ENCODE assay signal across 24 cellular contexts in the genomic region with DNA sequence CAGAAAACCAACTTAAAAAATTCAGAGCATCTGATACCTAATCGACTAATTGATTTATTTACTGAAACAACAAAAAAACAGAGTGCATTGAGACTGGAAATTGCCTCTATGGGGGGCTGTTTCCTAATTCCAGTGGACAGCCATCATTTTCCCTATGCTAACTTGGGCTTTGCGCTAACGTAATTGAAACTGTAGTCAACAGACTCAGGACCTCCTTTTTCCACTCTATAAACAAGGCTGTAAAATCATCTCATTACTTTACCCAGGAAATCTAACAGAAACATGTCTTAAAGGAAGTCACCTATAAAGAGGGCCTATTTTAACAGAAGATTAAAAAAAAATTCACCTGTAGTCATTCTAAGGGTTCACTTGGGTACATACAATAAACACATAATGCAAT. TPM values are rescaled to one million over a fixed set of nuclear protein-coding genes. Genes with fewer than 3 reads are reported as not detected.
DNase-seq lines count a peak whose midpoint lies in the region; ATAC-seq and TF ChIP-seq lines count a peak whose summit lies in the region.
"Had no signal": no experiment of that assay in that cellular context is flagged by ENCODE, and none has a peak within 500 bp of the region (broad histone marks: within the 10 kb centered on the region; RNA-seq: fewer than 3 reads in every experiment).

No MANE protein-coding gene starts in this region.

- H3K4me1 ChIP-seq in right atrium auricular region (peaks cover 0 to 7% of the 10 kb centered on the region in 2 donors), esophagus squamous epithelium (no peaks in the 10 kb centered on the region), parathyroid adenoma (no peaks in the 10 kb centered on the region), vagina (no peaks in the 10 kb centered on the region)

- 58 to 73% methylated on average over 3 of the region's 3 CpGs for WGBS in esophagus squamous epithelium, 2 donors

- H3K27ac ChIP-seq in right atrium auricular region, result peak overlapping the region; percentile 33 to 65
- H3K27ac ChIP-seq in esophagus squamous epithelium, result peak overlapping the region in 3 of 4 donors; percentile 64 to 81 (median 68)
- H3K27ac ChIP-seq in parathyroid adenoma, result peak overlapping the region; percentile 22
- peak overlapping the region; percentile 60 for H3K27ac ChIP-seq in vagina
- H3K27ac ChIP-seq: hepatocyte, KMS-11 had no signal

- ATAC-seq in left ventricle myocardium superior (no peak), GM21381 (IDR thresholded peaks at IDR 0.05; ENCODE audit: unreplicated experiment) (no peak), HG02852 (IDR thresholded peaks at IDR 0.05; ENCODE audit: unreplicated experiment) (no peak)
- ATAC-seq: GM23338; stimulated activated memory B cell treated with anti-CD40 and anti-IgM and Interleukin-4, amounts not matched to agents 10 μg/mL and 1 μg/mL and 100 μg/mL, for 72 hours had no signal

- H3K9me3 ChIP-seq in right atrium auricular region (no peaks in the 10 kb centered on the region), esophagus squamous epithelium (no peaks in the 10 kb centered on the region), parathyroid adenoma (ENCODE audit: control insufficient read depth, low read length) (no peaks in the 10 kb centered on the region), vagina (no peaks in the 10 kb centered on the region)

- intact Hi-C loops in left ventricle myocardium superior (cut with micrococcal nuclease) (loop anchor here (10.0 kb wide), 1 partner anchor 111 kb away; no protein-coding TSS in a partner anchor), esophagus squamous epithelium (cut with DNase I) (no loop called here), vagina (cut with DNase I) (no loop called here)

- TF ChIP-seq CTCF in right atrium auricular region (IDR thresholded peaks at IDR 0.05), result no peak
- TF ChIP-seq CTCF in esophagus squamous epithelium (IDR thresholded peaks at IDR 0.05), result no peak
- TF ChIP-seq CTCF in parathyroid adenoma (IDR thresholded peaks at IDR 0.05), result no peak
- TF ChIP-seq CTCF in vagina (IDR thresholded peaks at IDR 0.05), result no peak

- H3K36me3 ChIP-seq in right atrium auricular region (no peaks in the 10 kb centered on the region), esophagus squamous epithelium (no peaks in the 10 kb centered on the region), parathyroid adenoma (ENCODE audit: control insufficient read depth, insufficient read depth, low read length) (no peaks in the 10 kb centered on the region), vagina (no peaks in the 10 kb centered on the region)

- H3K27me3 ChIP-seq in right atrium auricular region, result no peaks in the 10 kb centered on the region
- H3K27me3 ChIP-seq in esophagus squamous epithelium, result no peaks in the 10 kb centered on the region
- no peaks in the 10 kb centered on the region for H3K27me3 ChIP-seq in parathyroid adenoma (ENCODE audit: control insufficient read depth, insufficient read depth, low read length)
- no peaks in the 10 kb centered on the region for H3K27me3 ChIP-seq in vagina
- H3K27me3 ChIP-seq: hepatocyte had no signal

- H3K9ac ChIP-seq in parathyroid adenoma, result no peak overlapping the region
- H3K9ac ChIP-seq: KMS-11 had no signal

- H3K4me3 ChIP-seq in right atrium auricular region (peak overlapping the region; percentile 27 to 47), esophagus squamous epithelium (peak overlapping the region in 3 of 4 donors; percentile 35 to 58 (median 36)), parathyroid adenoma (ENCODE audit: low read depth, low read length) (peak overlapping the region; percentile 48), vagina (peak overlapping the region in 1 of 2 donors; percentile 35)
- H3K4me3 ChIP-seq: GM23338, hepatocyte had no signal

- no peaks in the 10 kb centered on the region for H3K79me2 ChIP-seq in parathyroid adenoma
- H3K79me2 ChIP-seq: hepatocyte had no signal

- DNase-seq in right atrium auricular region (ENCODE audit: low spot score) (no peak), left ventricle myocardium superior (no peak), esophagus squamous epithelium (lab: John Stamatoyannopoulos, UW) (no peak), vagina (ENCODE audit: extremely low spot score in 2 of 2) (no peak), globus pallidus (ENCODE audit: low spot score) (no peak)
- DNase-seq: activated CD4-positive, alpha-beta T cell treated with anti-CD3 and anti-CD28 coated beads, Interleukin-2, amount 50 U/mL, for 4 hours; activated T-cell treated with anti-CD3 and anti-CD28 coated beads for 4 hours; C1 segment of cervical spinal cord; central memory CD4-positive, alpha-beta T cell; effector memory CD4-positive, alpha-beta T cell; midbrain; NCI-H1092 treated with DMSO at 0.1 percent for 48 hours; NCI-H510A; retina; T-helper 1 cell had no signal

- H3K4me2 ChIP-seq in parathyroid adenoma (ENCODE audit: low read length), result no peak overlapping the region
- H3K4me2 ChIP-seq: GM23338, hepatocyte, KMS-11 had no signal

- TF ChIP-seq POLR2A in esophagus squamous epithelium (IDR thresholded peaks at IDR 0.05) (no peak), vagina (IDR thresholded peaks at IDR 0.05) (no peak)

- H2AFZ ChIP-seq in parathyroid adenoma, result no peak overlapping the region
- H2AFZ ChIP-seq: GM23338, hepatocyte had no signal

RNA-seq across cellular contexts. Expression of a gene that starts 2.1 kb away (rescaled TPM):
- total RNA-seq in right atrium auricular region, result 10 to 100 TPM in 1 of 2 donors, 1 to 10 TPM in 1; 6.3 to 13.2 TPM
- total RNA-seq in left ventricle myocardium superior, result 19.3 TPM
- total RNA-seq in esophagus squamous epithelium, result 10 to 100 TPM in 1 of 4 donors, 1 to 10 TPM in 3; 2.5 to 10.9 (median 8.4) TPM
- total RNA-seq in vagina, result 20.9 TPM
- total RNA-seq: A673, G401 had no signal
